Comparison of ENCODE assay signal across 8 cellular contexts in the genomic region with DNA sequence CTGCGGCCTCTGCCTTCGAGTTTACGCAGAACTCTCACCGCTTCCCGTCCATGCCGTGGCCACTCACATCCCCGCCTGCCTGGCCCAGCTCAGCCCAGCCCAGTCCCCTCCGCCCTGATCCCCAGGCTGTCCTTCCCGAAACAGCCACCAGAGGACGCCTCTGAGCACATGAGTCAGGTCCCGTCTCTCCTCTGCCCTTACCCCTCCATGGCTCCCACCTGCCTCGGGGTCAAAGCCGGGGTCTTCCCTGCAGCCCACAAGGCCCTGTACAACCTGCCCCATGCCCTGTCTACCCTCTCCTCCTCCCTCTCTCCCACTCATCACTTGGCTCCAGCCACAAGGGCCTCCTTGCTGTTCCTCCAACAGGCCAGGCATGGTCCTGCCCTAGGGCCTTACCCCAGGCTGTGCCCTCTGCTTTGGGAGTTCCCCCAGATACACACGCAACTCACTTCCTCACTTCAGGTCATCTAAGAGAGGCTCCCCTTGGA.
DNase-seq lines count a peak whose midpoint lies in the region; ATAC-seq and TF ChIP-seq lines count a peak whose summit lies in the region.

No MANE protein-coding gene starts in this region.

- DNase-seq in ELR (ENCODE audit: low read depth) (peak; percentile 59), NCI-H82 (lab: John Stamatoyannopoulos, UW) (peak; percentile 55), activated T-cell treated with anti-CD3 and anti-CD28 coated beads for 24 hours (ENCODE audit: low read depth) (peak; percentile 56), fibroblast of pulmonary artery (ENCODE audit: low read depth) (peak; percentile 59), SIG-M5 treated with dmso at 0.1 percent for 504 hours (lab: John Stamatoyannopoulos, UW; ENCODE audit: unreplicated experiment) (no peak)

- no peak overlapping the region for H3K4me2 ChIP-seq in parathyroid adenoma (ENCODE audit: low read length)

- TF ChIP-seq CTCF in fibroblast of pulmonary artery (IDR thresholded peaks at IDR 0.05; ENCODE audit: low read length, missing control alignments) (peak; percentile 86), parathyroid adenoma (IDR thresholded peaks at IDR 0.05) (peak; percentile 38)

- H2AFZ ChIP-seq in parathyroid adenoma = no peak overlapping the region

- no peaks in the 10 kb centered on the region for H3K9me3 ChIP-seq in parathyroid adenoma (ENCODE audit: control insufficient read depth, low read length)

- H3K4me3 ChIP-seq in fibroblast of pulmonary artery (replicated peaks; ENCODE audit: low read depth, low read length) = no peak overlapping the region
- no peak overlapping the region for H3K4me3 ChIP-seq in parathyroid adenoma (ENCODE audit: low read depth, low read length)

- H3K4me1 ChIP-seq in parathyroid adenoma = no peaks in the 10 kb centered on the region

- no peak overlapping the region for H3K27ac ChIP-seq in parathyroid adenoma

- no peaks in the 10 kb centered on the region for H3K36me3 ChIP-seq in parathyroid adenoma (ENCODE audit: control insufficient read depth, insufficient read depth, low read length)

- H3K27me3 ChIP-seq in parathyroid adenoma (ENCODE audit: control insufficient read depth, insufficient read depth, low read length) = no peaks in the 10 kb centered on the region

- no peak for ATAC-seq in GM21526 (IDR thresholded peaks at IDR 0.05; ENCODE audit: low FRiP score, unreplicated experiment)
- ATAC-seq in GM19452 (IDR thresholded peaks at IDR 0.05; ENCODE audit: unreplicated experiment) = no peak

- H3K9ac ChIP-seq in parathyroid adenoma = no peak overlapping the region

- H3K79me2 ChIP-seq in parathyroid adenoma = peaks cover 2% of the 10 kb centered on the region
